Comparison of ENCODE assay signal across 27 cellular contexts in genomic region chr1:68478662-68479061, GRCh38. TPM values are rescaled to one million over a fixed set of nuclear protein-coding genes. Genes with fewer than 3 reads are reported as not detected.
DNase-seq lines count a peak whose midpoint lies in the region; ATAC-seq and TF ChIP-seq lines count a peak whose summit lies in the region.
"Had no signal": no experiment of that assay in that cellular context is flagged by ENCODE, and none has a peak within 500 bp of the region (broad histone marks: within the 10 kb centered on the region; RNA-seq: fewer than 3 reads in every experiment).

No MANE protein-coding gene starts in this region.

- no peaks in the 10 kb centered on the region for H3K36me3 Mint-ChIP-seq in stimulated activated naive B cell treated with anti-CD40 and anti-IgM and Interleukin-4, amounts not matched to agents 10 μg/mL and 1 μg/mL and 100 μg/mL, for 72 hours
- H3K36me3 Mint-ChIP-seq: CD4-positive, alpha-beta memory T cell; CD4-positive, CD25-positive, alpha-beta regulatory T cell had no signal

- no peaks in the 10 kb centered on the region for H3K27me3 ChIP-seq in NT2/D1 (ENCODE audit: insufficient read depth, insufficient read length)
- no peaks in the 10 kb centered on the region for H3K27me3 ChIP-seq in mesendoderm (ENCODE audit: insufficient read depth, low read length, poor library complexity)
- no peaks in the 10 kb centered on the region for H3K27me3 ChIP-seq in ovary
- H3K27me3 ChIP-seq: BE2C, BLaER1 had no signal

- no peaks in the 10 kb centered on the region for H3K9me3 ChIP-seq in NT2/D1 (ENCODE audit: insufficient read depth, low read length)
- no peaks in the 10 kb centered on the region for H3K9me3 ChIP-seq in ovary
- H3K9me3 ChIP-seq: BE2C, BLaER1 had no signal

- no peak overlapping the region for H2BK5ac ChIP-seq in mesendoderm (ENCODE audit: low read length)

- H4K5ac ChIP-seq in mesendoderm (ENCODE audit: low read length), result no peak overlapping the region

- no peak overlapping the region for H3K27ac Mint-ChIP-seq in stimulated activated naive B cell treated with anti-CD40 and anti-IgM and Interleukin-4, amounts not matched to agents 10 μg/mL and 1 μg/mL and 100 μg/mL, for 72 hours
- H3K27ac Mint-ChIP-seq: CD14-positive monocyte; CD4-positive, CD25-positive, alpha-beta regulatory T cell; CD8-positive, alpha-beta memory T cell had no signal

- H3K27ac ChIP-seq in mesendoderm (ENCODE audit: low read depth, low read length) (no peak overlapping the region), ovary (no peak overlapping the region)
- H3K27ac ChIP-seq: BLaER1 had no signal

- no peak overlapping the region for H3K9ac ChIP-seq in NT2/D1 (ENCODE audit: insufficient read length, low read depth)
- H3K9ac ChIP-seq in mesendoderm (ENCODE audit: low read length), result no peak overlapping the region
- H3K9ac ChIP-seq: BLaER1 had no signal

- H3K36me3 ChIP-seq in NT2/D1 (ENCODE audit: insufficient read depth, insufficient read length, low read length), result peaks cover 81% of the 10 kb centered on the region
- H3K36me3 ChIP-seq in mesendoderm (ENCODE audit: control insufficient read depth, insufficient read depth, low read length), result peaks cover 9% of the 10 kb centered on the region
- H3K36me3 ChIP-seq in ovary, result no peaks in the 10 kb centered on the region

- TF ChIP-seq POLR2A in ovary (IDR thresholded peaks at IDR 0.05), result no peak

- H2AK5ac ChIP-seq in mesendoderm (ENCODE audit: low read length), result no peak overlapping the region

- H3K23ac ChIP-seq in mesendoderm (ENCODE audit: low read length), result no peak overlapping the region

- H2BK15ac ChIP-seq in mesendoderm (replicated peaks; ENCODE audit: low read depth), result no peak overlapping the region

- intact Hi-C loops in ovary (cut with DNase I), result no loop called here

- peak; percentile 68 for DNase-seq in NT2/D1 (ENCODE audit: low read depth, low spot score)
- DNase-seq in astrocyte of the hippocampus (ENCODE audit: low read depth, low spot score), result peak; percentile 14
- DNase-seq in mesendoderm, result peak; percentile 39
- DNase-seq in HPDE6-E6E7 (ENCODE audit: extremely low spot score), result no peak
- no peak for DNase-seq in stimulated activated naive B cell treated with anti-CD40 and anti-IgM and Interleukin-4, amounts not matched to agents 10 μg/mL and 1 μg/mL and 100 μg/mL, for 72 hours
- DNase-seq in ovary, result no peak
- DNase-seq: 8988T; ACHN; BE2C; C1 segment of cervical spinal cord; CD4-positive, alpha-beta memory T cell; CD4-positive, CD25-positive, alpha-beta regulatory T cell; CD8-positive, alpha-beta memory T cell; COR-L47; DMS 273 treated with DMSO at 0.1 percent for 48 hours; DMS153; DMS53; DMS79; DND-41; EL; GDM1 had no signal

- no peak overlapping the region for H3K4ac ChIP-seq in mesendoderm (ENCODE audit: low read depth, low read length)

- no peak overlapping the region for H2BK120ac ChIP-seq in mesendoderm (ENCODE audit: low read depth, low read length)

- H3K4me1 Mint-ChIP-seq in stimulated activated naive B cell treated with anti-CD40 and anti-IgM and Interleukin-4, amounts not matched to agents 10 μg/mL and 1 μg/mL and 100 μg/mL, for 72 hours, result no peaks in the 10 kb centered on the region
- H3K4me1 Mint-ChIP-seq: CD14-positive monocyte had no signal

- ATAC-seq in GM18517 (IDR thresholded peaks at IDR 0.05; ENCODE audit: unreplicated experiment), result no peak
- no peak for ATAC-seq in stimulated activated naive B cell treated with anti-CD40 and anti-IgM and Interleukin-4, amounts not matched to agents 10 μg/mL and 1 μg/mL and 100 μg/mL, for 72 hours (replicated peaks)

- no peaks in the 10 kb centered on the region for H3K27me3 Mint-ChIP-seq in stimulated activated naive B cell treated with anti-CD40 and anti-IgM and Interleukin-4, amounts not matched to agents 10 μg/mL and 1 μg/mL and 100 μg/mL, for 72 hours
- H3K27me3 Mint-ChIP-seq: CD4-positive, alpha-beta memory T cell; CD4-positive, CD25-positive, alpha-beta regulatory T cell; CD8-positive, alpha-beta memory T cell had no signal

- H3K4me3 ChIP-seq in NT2/D1 (ENCODE audit: insufficient read length, low read depth), result no peak overlapping the region
- H3K4me3 ChIP-seq in mesendoderm (ENCODE audit: low read length), result no peak overlapping the region
- H3K4me3 ChIP-seq in ovary, result no peak overlapping the region
- H3K4me3 ChIP-seq: BLaER1 had no signal

- no peak overlapping the region for H3K56ac ChIP-seq in mesendoderm (ENCODE audit: low read length)

- no peak overlapping the region for H3K4me3 Mint-ChIP-seq in stimulated activated naive B cell treated with anti-CD40 and anti-IgM and Interleukin-4, amounts not matched to agents 10 μg/mL and 1 μg/mL and 100 μg/mL, for 72 hours
- H3K4me3 Mint-ChIP-seq: CD14-positive monocyte; CD4-positive, alpha-beta memory T cell; CD4-positive, CD25-positive, alpha-beta regulatory T cell; CD8-positive, alpha-beta memory T cell had no signal

- WGBS in mesendoderm (ENCODE audit: extremely low coverage, insufficient coverage, low lambda C conversion rate), result no CpG with 5 or more reads among the region's 2 CpGs
- whole genome bisulfite sequencing in ovary, 3 donors, result 93 to 96% (median 96%) methylated on average over 2 of the region's 2 CpGs

- H3K18ac ChIP-seq in mesendoderm (ENCODE audit: low read length), result no peak overlapping the region

- H3K4me2 ChIP-seq in mesendoderm (ENCODE audit: low read length), result no peak overlapping the region
- H3K4me2 ChIP-seq: BLaER1 had no signal

- TF ChIP-seq CTCF in ovary (IDR thresholded peaks at IDR 0.05), result no peak

- no peaks in the 10 kb centered on the region for H3K79me2 ChIP-seq in mesendoderm (ENCODE audit: control insufficient read depth, insufficient read depth, low read length)

- no peaks in the 10 kb centered on the region for H3K79me1 ChIP-seq in mesendoderm (ENCODE audit: low read length)

- TF ChIP-seq EP300 in ovary (IDR thresholded peaks at IDR 0.05), result no peak

- H4K8ac ChIP-seq in mesendoderm (ENCODE audit: low read depth, low read length), result no peak overlapping the region

- no peaks in the 10 kb centered on the region for H3K4me1 ChIP-seq in NT2/D1 (ENCODE audit: insufficient read depth, insufficient read length)
- H3K4me1 ChIP-seq in mesendoderm (ENCODE audit: control insufficient read depth, low read depth, low read length), result no peaks in the 10 kb centered on the region
- no peaks in the 10 kb centered on the region for H3K4me1 ChIP-seq in ovary (ENCODE audit: insufficient read depth)
- H3K4me1 ChIP-seq: BE2C, BLaER1 had no signal

- no peaks in the 10 kb centered on the region for H3K9me3 Mint-ChIP-seq in stimulated activated naive B cell treated with anti-CD40 and anti-IgM and Interleukin-4, amounts not matched to agents 10 μg/mL and 1 μg/mL and 100 μg/mL, for 72 hours
- H3K9me3 Mint-ChIP-seq: CD14-positive monocyte had no signal

RNA-seq across cellular contexts. Expression of gene DEPDC1, which starts 18.2 kb away (rescaled TPM):
- 28.3 TPM for polyA plus RNA-seq in mesendoderm (2013, experiment 1 of 2)
- 29.9 TPM for polyA plus RNA-seq in mesendoderm (2013, experiment 2 of 2)
- under 1 TPM in 5 of 7 donors, not detected in 2; 0.11 to 0.59 (median 0.25) TPM for total RNA-seq in ovary
- polyA plus RNA-seq in ovary, result under 1 TPM; 0.18 to 0.42 TPM
- total RNA-seq: CD4-positive, alpha-beta memory T cell had no signal
- polyA plus RNA-seq: CD4-positive, alpha-beta memory T cell had no signal

RNA-seq across cellular contexts. Expression of gene RPE65, which starts 28.9 kb away (rescaled TPM):
- 0.01 TPM for polyA plus RNA-seq in mesendoderm (2013, experiment 1 of 2)
- polyA plus RNA-seq in mesendoderm (2013, experiment 2 of 2), result not detected
- total RNA-seq in ovary, result under 1 TPM in 2 of 7 donors, not detected in 5; 0.15 to 0.20 TPM
- polyA plus RNA-seq in ovary, result under 1 TPM in 1 of 2 donors, not detected in 1; 0.05 TPM
- total RNA-seq: A673; CD4-positive, alpha-beta memory T cell; CD4-positive, CD25-positive, alpha-beta regulatory T cell; CD8-positive, alpha-beta memory T cell; G401 had no signal
- polyA plus RNA-seq: AG04450; CD14-positive monocyte; CD4-positive, alpha-beta memory T cell; CD4-positive, CD25-positive, alpha-beta regulatory T cell; CD8-positive, alpha-beta memory T cell had no signal

Comparison
In these comparisons a context has a peak if more than half of its experiments do, and no peak if none do; other contexts are left out.
1. DNase-seq: peak in NT2/D1 (single experiment), astrocyte of the hippocampus (single experiment) and mesendoderm (single experiment); none in HPDE6-E6E7 (single experiment), stimulated activated naive B cell treated with anti-CD40 and anti-IgM and Interleukin-4, amounts not matched to agents 10 μg/mL and 1 μg/mL and 100 μg/mL, for 72 hours (single experiment) and ovary (0 of 5).